ENCODE assay signal across 15 cellular contexts in the genomic region with DNA sequence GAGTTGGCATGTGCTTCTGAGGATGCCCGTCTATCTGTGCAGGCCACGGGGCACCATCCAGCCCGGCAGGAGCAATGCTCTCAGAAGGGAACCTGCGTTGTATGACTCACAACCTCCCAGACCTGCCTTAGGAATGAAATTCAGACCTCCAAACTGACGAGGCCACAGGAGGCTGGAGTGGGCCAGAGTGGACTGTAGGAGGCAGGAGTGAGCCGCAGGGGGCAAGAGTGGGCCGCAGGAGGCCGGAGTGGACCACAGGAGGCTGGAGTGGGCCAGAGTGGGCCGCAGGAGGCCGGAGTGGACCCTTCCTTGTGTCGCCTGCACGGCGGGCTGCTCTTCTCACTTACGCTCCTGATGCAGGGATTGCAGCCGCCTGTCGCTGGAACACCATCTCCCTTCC. TPM values are rescaled to one million over a fixed set of nuclear protein-coding genes. Genes with fewer than 3 reads are reported as not detected.
DNase-seq lines count a peak whose midpoint lies in the region; ATAC-seq, FAIRE-seq and TF ChIP-seq lines count a peak whose summit lies in the region.
"Had no signal": no experiment of that assay in that cellular context is flagged by ENCODE, and none has a peak within 500 bp of the region (broad histone marks: within the 10 kb centered on the region; RNA-seq: fewer than 3 reads in every experiment).

No MANE protein-coding gene starts in this region.

- no peak overlapping the region for H3K9ac ChIP-seq in kidney (ENCODE audit: low read length in 2 of 2)

- peak; percentile 22 for TF ChIP-seq CTCF in DOHH2 (IDR thresholded peaks at IDR 0.05; ENCODE audit: low read depth, low read length, poor library complexity, severe bottlenecking)
- TF ChIP-seq CTCF in RWPE2 (IDR thresholded peaks at IDR 0.05; ENCODE audit: poor library complexity, severe bottlenecking), result no peak
- TF ChIP-seq CTCF in kidney (IDR thresholded peaks at IDR 0.05; ENCODE audit: borderline replicate concordance, extremely low read depth, insufficient read depth), result no peak
- TF ChIP-seq CTCF in tibial artery (IDR thresholded peaks at IDR 0.05), result no peak
- TF ChIP-seq CTCF in RWPE1 (conservative IDR thresholded peaks at IDR 0.05; ENCODE audit: low read depth), result no peak

- peak; percentile 13; the same call in 1 of the 3 replicates for ATAC-seq in RWPE2 (ENCODE audit: low read depth)
- ATAC-seq: activated T-cell treated with anti-CD3 and anti-CD28 coated beads, Interleukin-2, amount 50 U/mL, for 4 hours had no signal

- H3K36me3 ChIP-seq in DOHH2 (ENCODE audit: control insufficient read depth, low read length) (no peaks in the 10 kb centered on the region), RWPE2 (ENCODE audit: low read depth) (no peaks in the 10 kb centered on the region), kidney (ENCODE audit: control insufficient read depth in 1 of 2, insufficient read depth in 2 of 2, low read length in 2 of 2) (no peaks in the 10 kb centered on the region), tibial artery (no peaks in the 10 kb centered on the region)
- H3K36me3 ChIP-seq: neutrophil had no signal

- peaks cover 6% of the 10 kb centered on the region for H3K27me3 ChIP-seq in DOHH2 (ENCODE audit: control insufficient read depth, low read length)
- H3K27me3 ChIP-seq in RWPE2 (ENCODE audit: insufficient read depth, poor library complexity, severe bottlenecking), result peaks cover 12% of the 10 kb centered on the region
- peaks cover 0 to 51% of the 10 kb centered on the region in 2 donors for H3K27me3 ChIP-seq in tibial artery

- H3F3A ChIP-seq in DOHH2 (ENCODE audit: control insufficient read depth, insufficient read depth), result 0 out of 2 replicates have a peak, but pooled peaks cover 3% of the 10 kb centered on the region

- H3K9me2 ChIP-seq in DOHH2 (replicated peaks; ENCODE audit: control insufficient read depth, low read length), result no peaks in the 10 kb centered on the region

- no peak overlapping the region for H3K4me3 ChIP-seq in DOHH2 (ENCODE audit: low read length)
- no peak overlapping the region for H3K4me3 ChIP-seq in RWPE2 (ENCODE audit: severe bottlenecking)
- H3K4me3 ChIP-seq in kidney (ENCODE audit: low read length in 2 of 2), result no peak overlapping the region
- no peak overlapping the region for H3K4me3 ChIP-seq in tibial artery

- no peak for FAIRE-seq in H54 (lab: Jason Lieb, UNC)
- no peak for FAIRE-seq in kidney (lab: Jason Lieb, UNC)

- POLR2A ChIA-PET in RWPE1 (lab: Yijun Ruan, JAX; ENCODE audit: low non-redundant PET), result no interaction called here

- intact Hi-C loops in kidney (cut with DNase I) (no loop called here), tibial artery (cut with DNase I; ENCODE audit: low total_unique reads) (no loop called here)

- H3K4me2 ChIP-seq in DOHH2 (ENCODE audit: low read length), result no peak overlapping the region

- H3K9me3 ChIP-seq in DOHH2 (ENCODE audit: control insufficient read depth, insufficient read depth, low read length), result peaks cover 2% of the 10 kb centered on the region; the same call in 1 of the 2 replicates
- no peaks in the 10 kb centered on the region for H3K9me3 ChIP-seq in RWPE2 (ENCODE audit: severe bottlenecking)
- no peaks in the 10 kb centered on the region for H3K9me3 ChIP-seq in kidney (ENCODE audit: control insufficient read depth in 1 of 2, low read length in 2 of 2)
- H3K9me3 ChIP-seq in tibial artery, result no peaks in the 10 kb centered on the region
- H3K9me3 ChIP-seq: neutrophil had no signal

- peak; percentile 91 for DNase-seq in H54 (ENCODE audit: insufficient read length, low spot score)
- DNase-seq in RWPE2 (ENCODE audit: low spot score), result no peak
- peak; percentile 67 for DNase-seq in kidney
- DNase-seq in tibial artery, result no peak
- DNase-seq in DMS 273 treated with DMSO at 0.1 percent for 48 hours (lab: John Stamatoyannopoulos, UW), result no peak
- no peak for DNase-seq in NCI-H1436 (lab: John Stamatoyannopoulos, UW)
- no peak for DNase-seq in RWPE1 (ENCODE audit: low spot score)
- DNase-seq: activated CD4-positive, alpha-beta T cell treated with anti-CD3 and anti-CD28 coated beads, Interleukin-2, amount 10 ng/mL, durations not matched to agents 24 days and 14 days; activated T-cell treated with anti-CD3 and anti-CD28 coated beads, Interleukin-2, amount 50 U/mL, for 4 hours; CD8-positive, alpha-beta memory T cell; GF-D8; NCI-H2171 treated with DMSO at 0.1 percent for 48 hours; stimulated activated naive CD4-positive, alpha-beta T cell treated with Interleukin-2 at 50 U/mL for 16 hours had no signal

- CTCF ChIA-PET in RWPE1 (lab: Yijun Ruan, JAX), result interaction anchor here (0.6 kb wide), 1 partner anchor 323 kb away, joined by 3 read pairs; no protein-coding TSS in a partner anchor

- no peaks in the 10 kb centered on the region for H4K20me1 ChIP-seq in DOHH2 (ENCODE audit: control insufficient read depth, insufficient read depth, low read depth, low read length)

- H3K4me1 ChIP-seq in DOHH2 (ENCODE audit: control insufficient read depth, low read length), result peaks cover 25% of the 10 kb centered on the region
- H3K4me1 ChIP-seq in RWPE2 (ENCODE audit: insufficient read depth, poor library complexity, severe bottlenecking), result no peaks in the 10 kb centered on the region
- H3K4me1 ChIP-seq in kidney (ENCODE audit: control insufficient read depth in 1 of 2, insufficient read depth in 1 of 2, low read depth in 1 of 2, low read length in 2 of 2), result no peaks in the 10 kb centered on the region
- H3K4me1 ChIP-seq in tibial artery, result no peaks in the 10 kb centered on the region

- H3K79me2 ChIP-seq in DOHH2 (ENCODE audit: control insufficient read depth, low read length), result no peaks in the 10 kb centered on the region

- no peak for TF ChIP-seq POLR2A in H54 (IDR thresholded peaks at IDR 0.05; ENCODE audit: low read depth, low read length)

- H3K27ac ChIP-seq in DOHH2 (ENCODE audit: low read depth, low read length) (no peak overlapping the region), RWPE2 (ENCODE audit: poor library complexity, severe bottlenecking) (no peak overlapping the region), kidney (ENCODE audit: low read depth in 2 of 2, low read length in 2 of 2) (no peak overlapping the region), tibial artery (no peak overlapping the region), RWPE1 (no peak overlapping the region)
- H3K27ac ChIP-seq: neutrophil had no signal

RNA-seq across cellular contexts. Expression of gene FBRSL1, which starts 11.1 kb away (rescaled TPM):
- total RNA-seq in kidney, result 44.7 TPM
- polyA plus RNA-seq in kidney (ENCODE audit: insufficient read depth, low read depth, low replicate concordance), result 23.8 TPM

Comparison
In these comparisons a context has a peak if more than half of its experiments do, and no peak if none do; other contexts are left out.
1. DNase-seq: peak in H54 (single experiment) and kidney (single experiment); none in RWPE2 (single experiment), tibial artery (0 of 2), DMS 273 treated with DMSO at 0.1 percent for 48 hours (single experiment), NCI-H1436 (single experiment) and RWPE1 (single experiment).